10 cellular contexts compared by ENCODE assay signal in the genomic region with DNA sequence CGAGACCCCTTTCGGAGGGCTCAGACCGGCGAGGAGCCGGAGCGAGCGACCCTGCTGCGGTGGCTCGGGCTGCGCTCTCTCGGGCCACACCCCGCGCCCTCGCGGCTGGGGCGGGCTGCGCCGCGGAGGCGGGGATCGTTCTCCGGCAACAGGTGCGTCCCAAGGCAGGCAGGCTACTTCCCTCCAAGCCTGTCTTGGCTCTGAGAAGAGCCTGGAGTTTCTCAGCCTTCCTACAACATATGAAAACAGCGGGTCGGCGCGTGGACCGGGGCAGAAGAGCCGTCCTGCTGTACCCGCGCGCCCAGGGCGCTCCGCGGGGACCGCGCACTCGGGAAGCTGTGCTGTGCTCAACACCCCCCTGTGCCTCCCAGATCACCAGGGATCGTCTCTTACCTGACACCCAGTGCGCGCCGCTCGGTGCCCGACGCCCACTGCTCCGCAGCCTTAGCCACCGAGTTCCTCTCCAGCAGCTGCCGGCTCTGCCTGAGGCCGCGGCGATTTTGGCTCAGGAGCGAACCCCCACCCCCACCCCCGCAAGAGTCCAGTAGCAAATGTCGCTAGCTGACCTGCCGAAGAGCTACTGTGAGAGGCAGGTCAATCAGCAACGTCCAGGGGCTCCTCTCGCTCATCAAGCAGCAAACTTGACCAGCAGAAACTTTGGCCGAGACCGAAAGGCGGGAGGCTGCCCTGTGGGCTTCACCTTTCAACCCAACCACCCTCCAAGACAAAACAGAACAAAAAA. TPM values are rescaled to one million over a fixed set of nuclear protein-coding genes. Genes with fewer than 3 reads are reported as not detected.
DNase-seq lines count a peak whose midpoint lies in the region; ATAC-seq, FAIRE-seq and TF ChIP-seq lines count a peak whose summit lies in the region.
"Had no signal": no experiment of that assay in that cellular context is flagged by ENCODE, and none has a peak within 500 bp of the region (broad histone marks: within the 10 kb centered on the region; RNA-seq: fewer than 3 reads in every experiment).

No MANE protein-coding gene starts in this region.

- H3K27me3 ChIP-seq in GM12878 (replicated peaks in 1 of 2; ENCODE audit: control insufficient read depth in 2 of 2, insufficient read depth in 2 of 2, low read length in 1 of 2) (peaks cover 23 to 43% of the 10 kb centered on the region in 2 experiments), ovary (peaks cover 9% of the 10 kb centered on the region)

- BruUV-seq in GM12878 (replicated peaks; lab: Mats Ljungman, UMichigan): no TSS peak

- H3K9me3 ChIP-seq in GM12878 (replicated peaks; ENCODE audit: control insufficient read depth, insufficient read depth, low read length): peaks cover 2% of the 10 kb centered on the region; the same call in 1 of the 3 replicates
- H3K9me3 ChIP-seq in ovary: no peaks in the 10 kb centered on the region

- H3K4me3 Mint-ChIP-seq in stimulated activated naive CD8-positive, alpha-beta T cell treated with anti-CD3 and anti-CD28 coated beads, Interleukin-15, Interleukin-2, amounts not matched to agents 100 ng/mL and 50 ng/mL, for 24 hours: peak overlapping the region; percentile 20
- H3K4me3 Mint-ChIP-seq in memory B cell: peak overlapping the region; percentile 63

- peaks cover under 1% of the 10 kb centered on the region for H3K36me3 Mint-ChIP-seq in stimulated activated naive CD8-positive, alpha-beta T cell treated with anti-CD3 and anti-CD28 coated beads, Interleukin-15, Interleukin-2, amounts not matched to agents 100 ng/mL and 50 ng/mL, for 24 hours (ENCODE audit: low read depth)
- peaks cover 2% of the 10 kb centered on the region for H3K36me3 Mint-ChIP-seq in memory B cell

- no peaks in the 10 kb centered on the region for H3K79me2 ChIP-seq in GM12878 (ENCODE audit: control insufficient read depth, insufficient read depth, low read length)

- TF ChIP-seq CTCF in GM12878 (IDR thresholded peaks at IDR 0.05 in 2 of 3, conservative IDR thresholded peaks at IDR 0.05 in 1 of 3; ENCODE audit: control insufficient read depth in 2 of 3, extremely low read depth in 1 of 3, insufficient read depth in 1 of 3, low read depth in 3 of 3, low read length in 3 of 3) (no peak), ovary (IDR thresholded peaks at IDR 0.05) (no peak)

- DNase-seq in stimulated activated naive CD8-positive, alpha-beta T cell treated with anti-CD3 and anti-CD28 coated beads, Interleukin-15, Interleukin-2, amounts not matched to agents 100 U/mL and 50 U/mL, for 24 hours: no peak
- DNase-seq in GM12878 (ENCODE audit: low read depth, low spot score) (no peak), memory B cell (ENCODE audit: low spot score in 2 of 2) (peak in 1 of 2 donors; percentile 42), MV-4-11 (lab: John Stamatoyannopoulos, UW) (no peak), ovary (no peak), HPDE6-E6E7 (ENCODE audit: extremely low spot score) (no peak), NCI-H1092 (lab: John Stamatoyannopoulos, UW) (no peak)
- DNase-seq: NCI-H1092 treated with DMSO at 0.1 percent for 48 hours had no signal

- RAD21 ChIA-PET in GM12878 (lab: Charles Lee; ENCODE audit: unreplicated experiment): no interaction called here

- peaks cover 43% of the 10 kb centered on the region for H3K4me1 Mint-ChIP-seq in stimulated activated naive CD8-positive, alpha-beta T cell treated with anti-CD3 and anti-CD28 coated beads, Interleukin-15, Interleukin-2, amounts not matched to agents 100 ng/mL and 50 ng/mL, for 24 hours (ENCODE audit: low read depth)
- peaks cover 8% of the 10 kb centered on the region for H3K4me1 Mint-ChIP-seq in memory B cell

- H3K4me1 ChIP-seq in GM12878 (ENCODE audit: control insufficient read depth, insufficient read depth, low read length) (no peaks in the 10 kb centered on the region), ovary (ENCODE audit: insufficient read depth) (peaks cover 5% of the 10 kb centered on the region)

- H3K4me3 ChIP-seq in GM12878 (no peak overlapping the region), ovary (no peak overlapping the region)

- TF ChIP-seq POLR2A in GM12878 (IDR thresholded peaks at IDR 0.05; ENCODE audit: low read depth, low read length): no peak
- TF ChIP-seq POLR2A in ovary (IDR thresholded peaks at IDR 0.05): no peak

- CTCF ChIA-PET in GM12878 (lab: Yijun Ruan, JAX): no interaction called here

- H3K27ac ChIP-seq in GM12878 (ENCODE audit: control insufficient read depth, insufficient read depth) (no peak overlapping the region), ovary (no peak overlapping the region)

- H3K9me3 Mint-ChIP-seq in stimulated activated naive CD8-positive, alpha-beta T cell treated with anti-CD3 and anti-CD28 coated beads, Interleukin-15, Interleukin-2, amounts not matched to agents 100 ng/mL and 50 ng/mL, for 24 hours: no peaks in the 10 kb centered on the region
- peaks cover 3% of the 10 kb centered on the region for H3K9me3 Mint-ChIP-seq in memory B cell

- H3K36me3 ChIP-seq in GM12878 (ENCODE audit: control insufficient read depth in 2 of 2, insufficient read depth in 2 of 2, low read length in 1 of 2): no peaks in the 10 kb centered on the region
- H3K36me3 ChIP-seq in ovary: no peaks in the 10 kb centered on the region

- H4K20me1 ChIP-seq in GM12878 (ENCODE audit: control insufficient read depth, insufficient read depth): no peaks in the 10 kb centered on the region

- no peak overlapping the region for H2AFZ ChIP-seq in GM12878 (ENCODE audit: control insufficient read depth, low read depth, low read length)

- FAIRE-seq in GM12878 (lab: Jason Lieb, UNC): no peak

- SMC1A ChIA-PET in GM12878 (lab: Charles Lee; ENCODE audit: uncharacterized antibody, unreplicated experiment): no interaction called here

- POLR2A ChIA-PET in GM12878 (lab: Charles Lee): no interaction called here

- in situ Hi-C loops in GM12878 (cut with MboI): no loop called here

- TF ChIP-seq EP300 in GM12878 (IDR thresholded peaks at IDR 0.05; ENCODE audit: borderline replicate concordance in 1 of 2, control insufficient read depth in 1 of 2, low read depth in 2 of 2, low read length in 2 of 2) (no peak), ovary (IDR thresholded peaks at IDR 0.05) (no peak)

- ATAC-seq in stimulated activated naive CD8-positive, alpha-beta T cell treated with anti-CD3 and anti-CD28 coated beads, Interleukin-15, Interleukin-2, amounts not matched to agents 100 U/mL and 50 U/mL, for 24 hours: no peak
- no peak for ATAC-seq in GM12878
- ATAC-seq in memory B cell (ENCODE audit: low read depth): peak; percentile 39

- H3K9ac ChIP-seq in GM12878 (ENCODE audit: control insufficient read depth, insufficient read depth, low read length): no peak overlapping the region

- TF ChIP-seq RAD21 in GM12878 (IDR thresholded peaks at IDR 0.05; ENCODE audit: insufficient read depth, low read depth, low read length): no peak

- peaks cover 85% of the 10 kb centered on the region for H3K27me3 Mint-ChIP-seq in stimulated activated naive CD8-positive, alpha-beta T cell treated with anti-CD3 and anti-CD28 coated beads, Interleukin-15, Interleukin-2, amounts not matched to agents 100 ng/mL and 50 ng/mL, for 24 hours
- peaks cover 21% of the 10 kb centered on the region for H3K27me3 Mint-ChIP-seq in memory B cell

- WGBS in GM12878 (ENCODE audit: insufficient coverage, insufficient replicate concordance, low lambda C conversion rate, missing lambda C conversion rate): 57% methylated on average over 60 of the region's 60 CpGs
- WGBS in ovary, 3 donors: 3 to 7% (median 4%) methylated on average over 47 to 60 of the region's 60 CpGs

- intact Hi-C loops in GM12878 (cut with micrococcal nuclease; ENCODE audit: unreplicated experiment) (no loop called here), ovary (cut with DNase I) (no loop called here)

- H3K27ac Mint-ChIP-seq in stimulated activated naive CD8-positive, alpha-beta T cell treated with anti-CD3 and anti-CD28 coated beads, Interleukin-15, Interleukin-2, amounts not matched to agents 100 ng/mL and 50 ng/mL, for 24 hours: no peak overlapping the region
- H3K27ac Mint-ChIP-seq in memory B cell: no peak overlapping the region

- 0 out of 2 replicates have a peak overlapping the region, but pooled peaks have one; percentile 25 for H3K4me2 ChIP-seq in GM12878 (ENCODE audit: control insufficient read depth, insufficient read depth)

TF ChIP-seq in GM12878, 131 proteins besides CTCF, POLR2A, EP300 and RAD21:
- no peak for TF ChIP-seq NFYA (IDR thresholded peaks at IDR 0.05; ENCODE audit: borderline replicate concordance, low read depth, low read length)

RNA-seq across cellular contexts. Expression of a gene that starts 3.7 kb away (rescaled TPM):
- total RNA-seq in GM12878 (2013; cell fraction: nucleolus; rRNA removed): not detected in 2 replicates
- total RNA-seq in GM12878 (2014; rRNA removed): not detected in 2 replicates
- not detected in 2 replicates for total RNA-seq in GM12878 (2014; rRNA removed; fragmentation: Illumina TruSeq; extraction: Trizol)
- not detected in 2 replicates for total RNA-seq in GM12878 (2021)
- not detected for polyA plus RNA-seq in GM12878 (2011; ENCODE audit: low read depth)
- polyA plus RNA-seq in GM12878 (2011; rRNA removed): not detected in 2 replicates
- not detected in 2 replicates for polyA plus RNA-seq in GM12878 (2011; cell fraction: cytosol; rRNA removed)
- not detected in 2 replicates for polyA plus RNA-seq in GM12878 (2011; cell fraction: nucleus; rRNA removed)
- polyA plus RNA-seq in GM12878 (2012): not detected in 2 replicates
- polyA plus RNA-seq in GM12878 (2014; fragmentation: Illumina TruSeq; extraction: Trizol): not detected in 2 replicates
- not detected for polyA plus RNA-seq in GM12878 (2014; fragmentation: Nextera tagmentation; extraction: Ambion mirVana)
- polyA plus RNA-seq in GM12878 (2014; rRNA removed): not detected in 2 replicates
- polyA plus RNA-seq in GM12878 (2016; fragmentation: Nextera tagmentation; extraction: Ambion mirVana): not detected
- not detected in 2 replicates for polyA minus RNA-seq in GM12878 (2011; rRNA and poly(A)+ RNA removed)
- not detected in 2 replicates for polyA minus RNA-seq in GM12878 (2011; cell fraction: cytosol; rRNA and poly(A)+ RNA removed)
- not detected in 2 replicates for polyA minus RNA-seq in GM12878 (2011; cell fraction: nucleus; rRNA and poly(A)+ RNA removed)
- total RNA-seq in ovary: not detected
- polyA plus RNA-seq in ovary: not detected
- total RNA-seq: Daoy had no signal
